In genomic region chr2:241096979-241097378, GRCh38 we compare ENCODE assay signal across 14 cellular contexts. TPM values are rescaled to one million over a fixed set of nuclear protein-coding genes. Genes with fewer than 3 reads are reported as not detected.
DNase-seq lines count a peak whose midpoint lies in the region; ATAC-seq, FAIRE-seq and TF ChIP-seq lines count a peak whose summit lies in the region.
"Had no signal": no experiment of that assay in that cellular context is flagged by ENCODE, and none has a peak within 500 bp of the region (broad histone marks: within the 10 kb centered on the region; RNA-seq: fewer than 3 reads in every experiment).

No MANE protein-coding gene starts in this region.

- no peak for DNase-seq in GM12891 (ENCODE audit: insufficient read length, low spot score)
- DNase-seq in T-helper 17 cell, result no peak
- DNase-seq in NCI-H524 (lab: John Stamatoyannopoulos, UW), result no peak
- no peak for DNase-seq in AML-193 (lab: John Stamatoyannopoulos, UW)
- DNase-seq: BE2C; glutamatergic neuron; MV-4-11; stimulated activated naive B cell treated with anti-CD40 and anti-IgM and Interleukin-4, amounts not matched to agents 10 μg/mL and 1 μg/mL and 100 μg/mL, for 72 hours had no signal

- H3K36me3 Mint-ChIP-seq in T-helper 17 cell (ENCODE audit: low read depth), result peaks cover 9% of the 10 kb centered on the region

- TF ChIP-seq POLR2A in GM12891 (IDR thresholded peaks at IDR 0.05; ENCODE audit: low read depth, low read length), result 0 out of 2 replicates have a peak, but pooled peaks have one; percentile 40

- no peak overlapping the region for H3K4me3 Mint-ChIP-seq in T-helper 17 cell
- H3K4me3 Mint-ChIP-seq: activated naive CD4-positive, alpha-beta T cell treated with anti-CD3 and anti-CD28 coated beads, Interleukin-2, amount 50 U/mL, for 24 hours; stimulated activated naive B cell treated with anti-CD40 and anti-IgM and Interleukin-4, amounts not matched to agents 10 μg/mL and 1 μg/mL and 100 μg/mL, for 72 hours had no signal

- peak overlapping the region; percentile 95 for H3K27ac Mint-ChIP-seq in T-helper 17 cell

- TF ChIP-seq CTCF in 22Rv1 (IDR thresholded peaks at IDR 0.05), result no peak

- FAIRE-seq in GM12891 (lab: Jason Lieb, UNC), result peak; percentile 64

- ATAC-seq in GM21717 (IDR thresholded peaks at IDR 0.05; ENCODE audit: unreplicated experiment), result peak; percentile 46
- ATAC-seq in T-helper 17 cell, result no peak
- ATAC-seq in HG03095 (IDR thresholded peaks at IDR 0.05; ENCODE audit: unreplicated experiment), result no peak
- no peak for ATAC-seq in GM21360 (IDR thresholded peaks at IDR 0.05; ENCODE audit: unreplicated experiment)

- H3K9me3 ChIP-seq in T-helper 17 cell (ENCODE audit: control insufficient read depth, low read length, poor library complexity, severe bottlenecking), result no peaks in the 10 kb centered on the region
- H3K9me3 ChIP-seq: BE2C had no signal

- H3K27me3 Mint-ChIP-seq in T-helper 17 cell, result no peaks in the 10 kb centered on the region
- H3K27me3 Mint-ChIP-seq: activated naive CD4-positive, alpha-beta T cell treated with anti-CD3 and anti-CD28 coated beads, Interleukin-2, amount 50 U/mL, for 24 hours; stimulated activated naive B cell treated with anti-CD40 and anti-IgM and Interleukin-4, amounts not matched to agents 10 μg/mL and 1 μg/mL and 100 μg/mL, for 72 hours had no signal

- H3K27ac ChIP-seq in 22Rv1, result peak overlapping the region; percentile 100
- H3K27ac ChIP-seq: epithelial cell of prostate had no signal

- peaks cover 35% of the 10 kb centered on the region for H3K4me1 Mint-ChIP-seq in T-helper 17 cell

TF ChIP-seq in GM12891, 5 proteins besides CTCF, POLR2A, EP300 and RAD21:
- TF ChIP-seq POU2F2 (IDR thresholded peaks at IDR 0.05; ENCODE audit: low read depth, low read length), result peak; percentile 47; the same call in 1 of the 2 replicates
- no peak for TF ChIP-seq TAF1 (IDR thresholded peaks at IDR 0.05; ENCODE audit: low read depth, low read length)
- peak; percentile 65; the same call in 1 of the 2 replicates for TF ChIP-seq SPI1 (IDR thresholded peaks at IDR 0.05; ENCODE audit: low read depth, low read length)

RNA-seq across cellular contexts. Expression of gene MTERF4, which starts 5.1 kb away (rescaled TPM):
- polyA plus RNA-seq in GM12891 (2012; ENCODE audit: low read depth, missing spikeins), result 43.3 TPM
- total RNA-seq in T-helper 17 cell, result 10 to 100 TPM; 66.7 to 82.9 TPM

RNA-seq across cellular contexts. Expression of gene PASK, which starts 52.3 kb away (rescaled TPM):
- polyA plus RNA-seq in GM12891 (2012; ENCODE audit: low read depth, missing spikeins), result 31.3 TPM
- total RNA-seq in T-helper 17 cell, result 100 to 1,000 TPM; 108 to 163 TPM

RNA-seq across cellular contexts. Expression of gene PPP1R7, which starts 53.3 kb away (rescaled TPM):
- 119 TPM for polyA plus RNA-seq in GM12891 (2012; ENCODE audit: low read depth, missing spikeins)
- total RNA-seq in T-helper 17 cell, result 10 to 100 TPM; 40.0 to 54.8 TPM
